26 cellular contexts compared by ENCODE assay signal in the genomic region with DNA sequence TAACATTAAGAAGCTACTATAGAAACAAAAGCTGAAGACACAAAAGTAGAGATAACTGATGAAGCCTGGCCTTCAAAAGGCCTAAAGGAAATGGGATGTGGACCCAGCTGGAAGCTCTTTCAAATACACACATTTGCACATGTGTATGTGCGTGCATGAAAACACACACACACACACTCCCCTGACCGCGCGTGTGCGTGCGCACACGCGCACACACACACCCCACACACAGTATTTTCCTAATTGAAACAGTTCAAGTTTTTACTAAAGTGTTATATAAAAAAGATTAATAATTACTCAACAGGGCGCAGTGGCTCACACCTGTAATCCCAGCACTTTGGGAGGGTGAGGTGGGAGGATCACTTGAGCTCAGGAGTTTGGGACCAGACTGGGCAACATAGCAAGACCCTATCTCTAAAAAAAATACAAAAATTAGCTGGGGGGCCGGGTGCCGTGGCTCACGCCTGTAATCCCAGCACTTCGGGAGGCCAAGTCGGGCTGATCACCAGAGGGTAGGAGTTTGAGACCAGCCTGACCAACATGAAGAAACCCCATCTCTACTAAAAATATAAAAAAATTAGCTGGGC.
"Had no signal": no experiment of that assay in that cellular context is flagged by ENCODE, and none has a peak within 500 bp of the region (broad histone marks: within the 10 kb centered on the region; RNA-seq: fewer than 3 reads in every experiment).

No MANE protein-coding gene starts in this region.

- H3K9me3 ChIP-seq: colonic mucosa, esophagus squamous epithelium, gastrocnemius medialis, heart right ventricle, left lung, lower lobe of right lung had no signal

- H3K9me3 Mint-ChIP-seq: dendritic cell treated with granulocyte-macrophage colony-stimulating factor and Interleukin-4, amounts not matched to agents 40 ng/mL and 50 ng/mL, for 4 days; effector memory CD8-positive, alpha-beta T cell had no signal

- H3K36me3 ChIP-seq: colonic mucosa, lower lobe of right lung had no signal

- H3K27me3 Mint-ChIP-seq: dendritic cell treated with granulocyte-macrophage colony-stimulating factor and Interleukin-4, amounts not matched to agents 40 ng/mL and 50 ng/mL, for 4 days; effector memory CD8-positive, alpha-beta T cell had no signal

- H3K27ac ChIP-seq: colonic mucosa, epithelial cell of prostate, esophagus squamous epithelium, gastrocnemius medialis, heart right ventricle, left lung, lower lobe of right lung had no signal

- H3K4me3 Mint-ChIP-seq: dendritic cell treated with granulocyte-macrophage colony-stimulating factor and Interleukin-4, amounts not matched to agents 40 ng/mL and 50 ng/mL, for 4 days; effector memory CD8-positive, alpha-beta T cell; endodermal cell; mesothelial cell of epicardium had no signal

- H3K4me3 ChIP-seq: colonic mucosa, esophagus squamous epithelium, gastrocnemius medialis, heart right ventricle, left lung, lower lobe of right lung had no signal

- DNase-seq: colonic mucosa; cortex of kidney; effector CD8-positive, alpha-beta T cell; effector memory CD8-positive, alpha-beta T cell; endodermal cell; erythroblast; esophagus squamous epithelium; foreskin fibroblast; foreskin melanocyte; gastrocnemius medialis; glutamatergic neuron; head of caudate nucleus; heart right ventricle; hippocampal formation; left cardiac atrium; left lung; left ventricle myocardium superior; lower lobe of right lung; mesenchymal stem cell had no signal

- H3K27me3 ChIP-seq: colonic mucosa, esophagus squamous epithelium, gastrocnemius medialis, heart right ventricle, left lung had no signal

- ATAC-seq: effector memory CD8-positive, alpha-beta T cell; esophagus mucosa; gastrocnemius medialis; left cardiac atrium; left lung; left ventricle myocardium superior; lower lobe of right lung had no signal

- FAIRE-seq: endometrium, islet of Langerhans, keratinocyte had no signal

- H3K4me1 ChIP-seq: colonic mucosa, esophagus squamous epithelium, gastrocnemius medialis, left lung, lower lobe of right lung had no signal

- H3K27ac Mint-ChIP-seq: dendritic cell treated with granulocyte-macrophage colony-stimulating factor and Interleukin-4, amounts not matched to agents 40 ng/mL and 50 ng/mL, for 4 days; effector memory CD8-positive, alpha-beta T cell had no signal
